In genomic region chr20:25220810-25221591, GRCh38 we compare ENCODE assay signal across 14 cellular contexts. TPM values are rescaled to one million over a fixed set of nuclear protein-coding genes. Genes with fewer than 3 reads are reported as not detected.
DNase-seq lines count a peak whose midpoint lies in the region; ATAC-seq and TF ChIP-seq lines count a peak whose summit lies in the region.
"Had no signal": no experiment of that assay in that cellular context is flagged by ENCODE, and none has a peak within 500 bp of the region (broad histone marks: within the 10 kb centered on the region; RNA-seq: fewer than 3 reads in every experiment).

No MANE protein-coding gene starts in this region.

- H3K4me3 ChIP-seq in osteoblast (ENCODE audit: insufficient read depth, low read length): no peak overlapping the region
- H3K4me3 ChIP-seq: esophagus squamous epithelium, K562, suprapubic skin had no signal

- H3K27me3 ChIP-seq in osteoblast (ENCODE audit: insufficient read depth, low read length): no peaks in the 10 kb centered on the region
- H3K27me3 ChIP-seq: esophagus squamous epithelium, suprapubic skin had no signal

- H3K36me3 ChIP-seq in osteoblast (ENCODE audit: insufficient read depth, low read length): peaks cover 54% of the 10 kb centered on the region

- peak overlapping the region; percentile 66 for H3K27ac Mint-ChIP-seq in glutamatergic neuron (ENCODE audit: unreplicated experiment)
- no peak overlapping the region for H3K27ac Mint-ChIP-seq in effector memory CD8-positive, alpha-beta T cell

- H3K36me3 Mint-ChIP-seq in glutamatergic neuron (ENCODE audit: unreplicated experiment): no peaks in the 10 kb centered on the region
- peaks cover 6% of the 10 kb centered on the region for H3K36me3 Mint-ChIP-seq in effector memory CD8-positive, alpha-beta T cell (ENCODE audit: insufficient read depth)

- peaks cover 14% of the 10 kb centered on the region for H3K4me1 ChIP-seq in osteoblast (ENCODE audit: insufficient read depth, low read length)
- H3K4me1 ChIP-seq: suprapubic skin had no signal

- H2AFZ ChIP-seq in osteoblast (ENCODE audit: low read length): no peak overlapping the region

- no peak overlapping the region for H3K4me2 ChIP-seq in osteoblast (ENCODE audit: insufficient read depth, low read length)

- no peak for TF ChIP-seq CTCF in glutamatergic neuron (IDR thresholded peaks at IDR 0.05; ENCODE audit: partially characterized antibody, unreplicated experiment)
- no peak for TF ChIP-seq CTCF in osteoblast (IDR thresholded peaks at IDR 0.05; ENCODE audit: extremely low read depth, low read depth, low read length)

- no peaks in the 10 kb centered on the region for H3K9me3 ChIP-seq in osteoblast (ENCODE audit: low read depth, low read length)
- H3K9me3 ChIP-seq: esophagus squamous epithelium, suprapubic skin had no signal

- peaks cover 17% of the 10 kb centered on the region for H3K27me3 Mint-ChIP-seq in glutamatergic neuron (ENCODE audit: unreplicated experiment)
- H3K27me3 Mint-ChIP-seq in effector memory CD8-positive, alpha-beta T cell: no peaks in the 10 kb centered on the region
- H3K27me3 Mint-ChIP-seq: central memory CD8-positive, alpha-beta T cell had no signal

- H3K4me3 Mint-ChIP-seq in glutamatergic neuron (ENCODE audit: unreplicated experiment): no peak overlapping the region
- no peak overlapping the region for H3K4me3 Mint-ChIP-seq in effector memory CD8-positive, alpha-beta T cell
- H3K4me3 Mint-ChIP-seq: central memory CD8-positive, alpha-beta T cell had no signal

- no peak for ATAC-seq in HG02623 (IDR thresholded peaks at IDR 0.05; ENCODE audit: unreplicated experiment)
- no peak for ATAC-seq in effector memory CD8-positive, alpha-beta T cell (replicated peaks)
- ATAC-seq in HG02885 (IDR thresholded peaks at IDR 0.05; ENCODE audit: poor library complexity, unreplicated experiment): no peak
- ATAC-seq: HCT116 had no signal

- DNase-seq in G401 (ENCODE audit: low spot score): peak; percentile 89
- peak; percentile 86 for DNase-seq in NCI-H345 (lab: John Stamatoyannopoulos, UW)
- no peak for DNase-seq in glutamatergic neuron
- no peak for DNase-seq in osteoblast (ENCODE audit: insufficient read length, low spot score, missing footprints)
- DNase-seq in effector memory CD8-positive, alpha-beta T cell: no peak
- DNase-seq in activated CD4-positive, alpha-beta T cell treated with anti-CD3 and anti-CD28 coated beads, Interleukin-2, amount 50 U/mL, for 4 hours: no peak
- DNase-seq: activated CD4-positive, alpha-beta T cell treated with anti-CD3 and anti-CD28 coated beads for 4 hours; esophagus squamous epithelium had no signal

- no peaks in the 10 kb centered on the region for H4K20me1 ChIP-seq in osteoblast (ENCODE audit: insufficient read depth, low read length)

- H3K79me2 ChIP-seq in osteoblast (ENCODE audit: insufficient read depth, low read length): no peaks in the 10 kb centered on the region

- peaks cover 15% of the 10 kb centered on the region for H3K9me3 Mint-ChIP-seq in glutamatergic neuron (ENCODE audit: unreplicated experiment)
- H3K9me3 Mint-ChIP-seq in effector memory CD8-positive, alpha-beta T cell: no peaks in the 10 kb centered on the region
- H3K9me3 Mint-ChIP-seq: central memory CD8-positive, alpha-beta T cell had no signal

- in situ Hi-C loops in G401 (cut with HindIII; ENCODE audit: low sequenced_read_pairs): no loop called here

- peak overlapping the region; percentile 4 for H3K27ac ChIP-seq in osteoblast (ENCODE audit: low read depth, low read length)
- H3K27ac ChIP-seq: suprapubic skin had no signal

- H3K4me1 Mint-ChIP-seq in glutamatergic neuron (ENCODE audit: low read depth, unreplicated experiment): peaks cover 17% of the 10 kb centered on the region
- H3K4me1 Mint-ChIP-seq in effector memory CD8-positive, alpha-beta T cell (ENCODE audit: low read depth in 2 of 2): peaks cover 0 to 3% of the 10 kb centered on the region in 2 donors
- H3K4me1 Mint-ChIP-seq: central memory CD8-positive, alpha-beta T cell had no signal

RNA-seq across cellular contexts. Expression of gene ENTPD6, which starts 25.5 kb away (rescaled TPM):
- total RNA-seq in G401 (2014; rRNA removed; shearing (Covaris generic)): 68.3 and 71.3 TPM in 2 replicates
- total RNA-seq in glutamatergic neuron (ENCODE audit: unreplicated experiment) (191 TPM), osteoblast (50.7 and 55.1 TPM in 2 replicates)

RNA-seq across cellular contexts. Expression of gene PYGB, which starts 26.9 kb away (rescaled TPM):
- 48.4 and 63.3 TPM in 2 replicates for total RNA-seq in G401 (2014; rRNA removed; shearing (Covaris generic))
- total RNA-seq in glutamatergic neuron (ENCODE audit: unreplicated experiment) (295 TPM), osteoblast (191 and 194 TPM in 2 replicates)

Comparison
In these comparisons a context has a peak if more than half of its experiments do, and no peak if none do; other contexts are left out.
1. DNase-seq: peak in G401 (single experiment) and NCI-H345 (single experiment); none in glutamatergic neuron (single experiment), osteoblast (single experiment), effector memory CD8-positive, alpha-beta T cell (0 of 3) and activated CD4-positive, alpha-beta T cell treated with anti-CD3 and anti-CD28 coated beads, Interleukin-2, amount 50 U/mL, for 4 hours (0 of 2).